ENCODE assay signal across 12 cellular contexts in genomic region chr3:196120291-196120951, GRCh38. TPM values are rescaled to one million over a fixed set of nuclear protein-coding genes. Genes with fewer than 3 reads are reported as not detected.
A peak's percentile ranks its signal among the peaks of the same experiment; 100 is the strongest.
DNase-seq lines count a peak whose midpoint lies in the region; ATAC-seq and TF ChIP-seq lines count a peak whose summit lies in the region.
"Had no signal": no experiment of that assay in that cellular context is flagged by ENCODE, and none has a peak within 500 bp of the region (broad histone marks: within the 10 kb centered on the region; RNA-seq: fewer than 3 reads in every experiment).

No MANE protein-coding gene starts in this region.

- DNase-seq in CMK (ENCODE audit: low read depth) (peak; percentile 89), LNCaP clone FGC (ENCODE audit: low read depth) (peak; percentile 48), NCI-H1092 (lab: John Stamatoyannopoulos, UW) (no peak), NCI-H1105 (lab: John Stamatoyannopoulos, UW) (no peak), neural progenitor cell (ENCODE audit: low spot score) (no peak)
- no peak for DNase-seq in activated naive CD8-positive, alpha-beta T cell treated with anti-CD3 and anti-CD28 coated beads, Interleukin-2, amount 10 ng/mL, durations not matched to agents 7 days and 5 days
- peak in 2 of 10 donors; percentile 4 to 12 for DNase-seq in naive thymus-derived CD8-positive, alpha-beta T cell
- DNase-seq in stimulated activated CD4-positive, alpha-beta T cell treated with anti-CD3 and anti-CD28 coated beads, Interleukin-1b, Interleukin-23, amount 100 ng/mL, for 48 hours: no peak
- DNase-seq: activated CD4-positive, alpha-beta T cell treated with anti-CD3 and anti-CD28 coated beads, Interleukin-2, amount 50 U/mL, for 4 hours; DMS153; NCI-H2171 treated with DMSO at 0.1 percent for 48 hours had no signal

- H3K9me3 Mint-ChIP-seq in activated naive CD8-positive, alpha-beta T cell treated with anti-CD3 and anti-CD28 coated beads, Interleukin-2, amount 10 ng/mL, durations not matched to agents 7 days and 5 days: peaks cover 1% of the 10 kb centered on the region
- no peaks in the 10 kb centered on the region for H3K9me3 Mint-ChIP-seq in naive thymus-derived CD8-positive, alpha-beta T cell
- no peaks in the 10 kb centered on the region for H3K9me3 Mint-ChIP-seq in neural progenitor cell
- H3K9me3 Mint-ChIP-seq: nephron had no signal

- TF ChIP-seq CTCF in LNCaP clone FGC (IDR thresholded peaks at IDR 0.05; ENCODE audit: control insufficient read depth, extremely low read depth, insufficient read depth) (no peak), neural progenitor cell (IDR thresholded peaks at IDR 0.05) (no peak)

- H3K4me1 ChIP-seq in neural progenitor cell: peaks cover 8% of the 10 kb centered on the region

- H3K27me3 ChIP-seq in neural progenitor cell: no peaks in the 10 kb centered on the region

- H4K20me1 ChIP-seq in neural progenitor cell (ENCODE audit: low read depth): no peaks in the 10 kb centered on the region

- H3K27ac ChIP-seq in neural progenitor cell: no peak overlapping the region

- H3K9ac ChIP-seq in neural progenitor cell: no peak overlapping the region

- no peak overlapping the region for H3K4me2 ChIP-seq in neural progenitor cell

- ATAC-seq in activated naive CD8-positive, alpha-beta T cell treated with anti-CD3 and anti-CD28 coated beads, Interleukin-2, amount 10 ng/mL, durations not matched to agents 7 days and 5 days (ENCODE audit: low read depth): peak; percentile 79
- ATAC-seq in naive thymus-derived CD8-positive, alpha-beta T cell: peak; percentile 35 to 38

- H3K4me3 ChIP-seq in LNCaP clone FGC (ENCODE audit: low read depth, low read length): no peak overlapping the region
- no peak overlapping the region for H3K4me3 ChIP-seq in neural progenitor cell

- no peak overlapping the region for H2AFZ ChIP-seq in neural progenitor cell (replicated peaks)

- H3K27me3 Mint-ChIP-seq in activated naive CD8-positive, alpha-beta T cell treated with anti-CD3 and anti-CD28 coated beads, Interleukin-2, amount 10 ng/mL, durations not matched to agents 7 days and 5 days: no peaks in the 10 kb centered on the region
- H3K27me3 Mint-ChIP-seq in naive thymus-derived CD8-positive, alpha-beta T cell: no peaks in the 10 kb centered on the region
- H3K27me3 Mint-ChIP-seq in neural progenitor cell (ENCODE audit: insufficient read depth, low read depth): no peaks in the 10 kb centered on the region

- H3K79me2 ChIP-seq in neural progenitor cell (ENCODE audit: low read depth): no peaks in the 10 kb centered on the region

- H3K4me3 Mint-ChIP-seq in activated naive CD8-positive, alpha-beta T cell treated with anti-CD3 and anti-CD28 coated beads, Interleukin-2, amount 10 ng/mL, durations not matched to agents 7 days and 5 days: peak overlapping the region; percentile 63
- H3K4me3 Mint-ChIP-seq in naive thymus-derived CD8-positive, alpha-beta T cell: peak overlapping the region in 8 of 10 donors; percentile 19 to 62 (median 50)
- no peak overlapping the region for H3K4me3 Mint-ChIP-seq in neural progenitor cell
- H3K4me3 Mint-ChIP-seq: nephron had no signal

- H3K27ac Mint-ChIP-seq in activated naive CD8-positive, alpha-beta T cell treated with anti-CD3 and anti-CD28 coated beads, Interleukin-2, amount 10 ng/mL, durations not matched to agents 7 days and 5 days: peak overlapping the region; percentile 80
- H3K27ac Mint-ChIP-seq in naive thymus-derived CD8-positive, alpha-beta T cell: peak overlapping the region in 5 of 10 donors; percentile 8 to 63 (median 48)
- no peak overlapping the region for H3K27ac Mint-ChIP-seq in neural progenitor cell
- H3K27ac Mint-ChIP-seq: nephron had no signal

- no peaks in the 10 kb centered on the region for H3F3A ChIP-seq in neural progenitor cell (ENCODE audit: low read depth)

- H3K36me3 Mint-ChIP-seq in activated naive CD8-positive, alpha-beta T cell treated with anti-CD3 and anti-CD28 coated beads, Interleukin-2, amount 10 ng/mL, durations not matched to agents 7 days and 5 days: no peaks in the 10 kb centered on the region
- no peaks in the 10 kb centered on the region for H3K36me3 Mint-ChIP-seq in naive thymus-derived CD8-positive, alpha-beta T cell
- no peaks in the 10 kb centered on the region for H3K36me3 Mint-ChIP-seq in neural progenitor cell

- peaks cover 31% of the 10 kb centered on the region for H3K4me1 Mint-ChIP-seq in activated naive CD8-positive, alpha-beta T cell treated with anti-CD3 and anti-CD28 coated beads, Interleukin-2, amount 10 ng/mL, durations not matched to agents 7 days and 5 days
- H3K4me1 Mint-ChIP-seq in naive thymus-derived CD8-positive, alpha-beta T cell: peaks cover 13 to 44% (median 34%) of the 10 kb centered on the region in 4 donors
- H3K4me1 Mint-ChIP-seq in neural progenitor cell: peaks cover 4% of the 10 kb centered on the region
- H3K4me1 Mint-ChIP-seq: nephron had no signal

- POLR2A ChIA-PET in activated naive CD8-positive, alpha-beta T cell treated with anti-CD3 and anti-CD28 coated beads, Interleukin-2, amount 10 ng/mL, durations not matched to agents 7 days and 5 days (lab: Charles Lee): interaction anchor here (0.6 to 2.3 kb wide), 5 partner anchors 12 to 59 kb away, joined by 3 to 10 read pairs (median 4); no protein-coding TSS in a partner anchor
- POLR2A ChIA-PET in naive thymus-derived CD8-positive, alpha-beta T cell (lab: Charles Lee): no interaction called here

- no peaks in the 10 kb centered on the region for H3K36me3 ChIP-seq in neural progenitor cell

- H3K9me3 ChIP-seq in neural progenitor cell (ENCODE audit: low read depth): no peaks in the 10 kb centered on the region

RNA-seq across cellular contexts. Expression of gene TFRC, which starts 38.5 kb away (rescaled TPM):
- 100 to 1,000 TPM; 168 to 171 TPM for total RNA-seq in activated naive CD8-positive, alpha-beta T cell treated with anti-CD3 and anti-CD28 coated beads, Interleukin-2, amount 10 ng/mL, durations not matched to agents 7 days and 5 days
- 10 to 100 TPM; 52.9 to 55.9 TPM for total RNA-seq in naive thymus-derived CD8-positive, alpha-beta T cell
- polyA plus RNA-seq in naive thymus-derived CD8-positive, alpha-beta T cell: 10 to 100 TPM in 2 of 3 donors, 1 to 10 TPM in 1; 7.1 to 14.5 (median 10.0) TPM
- 60.0 and 87.7 TPM in 2 replicates for total RNA-seq in neural progenitor cell (ENCODE audit: low replicate concordance)

Comparison
In these comparisons a context has a peak if more than half of its experiments do, and no peak if none do; other contexts are left out.
1. DNase-seq: peak in CMK (single experiment) and LNCaP clone FGC (single experiment); none in activated naive CD8-positive, alpha-beta T cell treated with anti-CD3 and anti-CD28 coated beads, Interleukin-2, amount 10 ng/mL, durations not matched to agents 7 days and 5 days (single experiment), NCI-H1092 (single experiment), stimulated activated CD4-positive, alpha-beta T cell treated with anti-CD3 and anti-CD28 coated beads, Interleukin-1b, Interleukin-23, amount 100 ng/mL, for 48 hours (single experiment), NCI-H1105 (single experiment) and neural progenitor cell (single experiment).